In the genomic region with DNA sequence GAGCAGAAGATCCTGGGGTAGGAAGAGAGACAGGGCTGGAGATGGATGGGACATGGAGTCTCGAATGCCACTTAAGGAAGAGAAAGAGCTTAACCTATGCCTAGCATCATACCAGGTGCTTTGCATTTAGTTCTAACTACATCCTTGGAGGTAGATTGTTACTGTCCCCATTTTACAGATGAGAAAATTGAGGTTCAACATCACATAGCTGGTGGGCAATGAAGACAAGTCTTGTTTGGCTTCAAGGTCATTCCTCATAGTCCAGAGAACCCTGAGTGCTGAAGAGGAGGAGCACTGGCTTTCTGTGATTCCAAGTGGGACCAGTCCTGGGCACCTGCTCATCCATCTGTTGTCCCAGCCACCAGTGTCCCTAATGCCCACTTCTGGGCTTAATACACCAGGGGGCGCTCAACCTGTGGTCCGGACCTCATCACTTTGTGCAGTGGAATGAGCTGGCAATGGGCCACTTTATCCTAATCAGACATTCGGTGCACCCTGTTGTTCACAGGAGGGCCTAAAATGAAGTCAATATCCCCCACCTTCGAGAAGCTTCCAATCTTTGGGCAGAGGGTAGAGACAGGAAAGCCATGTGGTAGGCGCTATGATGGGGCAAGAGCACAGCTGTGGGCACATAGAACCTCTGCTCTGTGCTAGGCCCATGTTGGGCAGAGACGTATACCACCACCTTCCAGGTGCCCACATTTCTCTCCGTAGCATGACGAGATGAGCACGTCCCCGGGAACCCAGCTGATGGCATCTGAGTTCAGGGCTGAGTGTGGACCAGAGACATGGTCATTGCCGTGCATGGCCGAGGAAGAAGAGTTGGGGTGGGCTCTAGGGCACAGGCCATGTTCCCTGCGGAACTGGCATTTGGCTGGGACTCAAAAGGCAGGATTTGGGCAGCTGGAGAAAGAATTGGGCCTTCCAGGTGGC, we compare ENCODE assay signal across 8 cellular contexts. TPM values are rescaled to one million over a fixed set of nuclear protein-coding genes. Genes with fewer than 3 reads are reported as not detected.
DNase-seq lines count a peak whose midpoint lies in the region; ATAC-seq, FAIRE-seq and TF ChIP-seq lines count a peak whose summit lies in the region.

No MANE protein-coding gene starts in this region.

- H3K18ac ChIP-seq in H9 (ENCODE audit: insufficient read length, low read depth, low read length), result no peak overlapping the region

- no peak overlapping the region for H3K4me3 Mint-ChIP-seq in H9

- no peak overlapping the region for H2BK120ac ChIP-seq in H9 (ENCODE audit: low read depth, low read length, poor library complexity, severe bottlenecking)

- no peak overlapping the region for H3K4ac ChIP-seq in H9 (ENCODE audit: low read depth, low read length)

- peaks cover 6 to 38% (median 27%) of the 10 kb centered on the region in 11 experiments; a peak in 19 of 22 replicates for H3K36me3 ChIP-seq in BLaER1 treated with 17β-estradiol and CSF1 and Interleukin-3, amounts not matched to agents 10 nM and 100 nM
- peaks cover 13% of the 10 kb centered on the region for H3K36me3 ChIP-seq in bronchial epithelial cell (ENCODE audit: control insufficient read depth, insufficient read depth, low read length)
- no peaks in the 10 kb centered on the region for H3K36me3 ChIP-seq in gastroesophageal sphincter

- no peak overlapping the region for H2AFZ ChIP-seq in H9 (ENCODE audit: low read length)

- H3K27me3 ChIP-seq in BLaER1 treated with 17β-estradiol and CSF1 and Interleukin-3, amounts not matched to agents 10 nM and 100 nM, result no peaks in the 10 kb centered on the region
- H3K27me3 ChIP-seq in H9 (ENCODE audit: insufficient read depth, low read length) (no peaks in the 10 kb centered on the region), bronchial epithelial cell (ENCODE audit: control insufficient read depth, insufficient read depth, low read length) (no peaks in the 10 kb centered on the region), gastroesophageal sphincter (no peaks in the 10 kb centered on the region)

- no peaks in the 10 kb centered on the region for H3K27me3 Mint-ChIP-seq in H9 (ENCODE audit: low read depth)

- no peaks in the 10 kb centered on the region for H3K9me3 Mint-ChIP-seq in H9

- WGBS in H9 (ENCODE audit: extremely low coverage, insufficient read length, low lambda C conversion rate), result no CpG with 5 or more reads among the region's 14 CpGs
- WGBS in gastroesophageal sphincter (ENCODE audit: low coverage in 1 of 2), 2 donors, result 97 to 100% methylated on average over 1 to 3 of the region's 14 CpGs

- peak; percentile 52 for FAIRE-seq in bronchial epithelial cell (lab: Jason Lieb, UNC)

- H3K27ac Mint-ChIP-seq in H9, result peak overlapping the region in 1 of 3 experiments; percentile 71; a peak in 1 of 7 replicates

- peaks cover 9 to 12% of the 10 kb centered on the region in 2 experiments for H3K4me1 Mint-ChIP-seq in H9

- DNase-seq in H9, result peak; percentile 67
- peak; percentile 19 for DNase-seq in T follicular helper cell (ENCODE audit: low read depth)
- DNase-seq in bronchial epithelial cell (ENCODE audit: low read depth), result peak; percentile 26
- peak; percentile 18 for DNase-seq in midbrain (lab: John Stamatoyannopoulos, UW)

- H2AK5ac ChIP-seq in H9 (ENCODE audit: insufficient read length, low read length), result no peak overlapping the region

- H3K79me1 ChIP-seq in H9 (ENCODE audit: insufficient read depth, low read depth, low read length, poor library complexity, severe bottlenecking), result no peaks in the 10 kb centered on the region

- no peak overlapping the region for H2BK20ac ChIP-seq in H9 (ENCODE audit: low read depth, low read length, poor library complexity, severe bottlenecking)

- peaks cover 6 to 37% (median 12%) of the 10 kb centered on the region in 11 experiments; a peak in 13 of 22 replicates for H4K20me1 ChIP-seq in BLaER1 treated with 17β-estradiol and CSF1 and Interleukin-3, amounts not matched to agents 10 nM and 100 nM
- no peaks in the 10 kb centered on the region for H4K20me1 ChIP-seq in H9 (ENCODE audit: control insufficient read depth, insufficient read depth, insufficient read length)

- no peaks in the 10 kb centered on the region for H3K9me3 ChIP-seq in BLaER1 treated with 17β-estradiol and CSF1 and Interleukin-3, amounts not matched to agents 10 nM and 100 nM (replicated peaks in 1 of 11)
- H3K9me3 ChIP-seq in H9 (ENCODE audit: control insufficient read depth, low read depth, low read length) (no peaks in the 10 kb centered on the region), gastroesophageal sphincter (no peaks in the 10 kb centered on the region)

- H3K4me1 ChIP-seq in BLaER1 treated with 17β-estradiol and CSF1 and Interleukin-3, amounts not matched to agents 10 nM and 100 nM, result peaks cover 91 to 95% (median 94%) of the 10 kb centered on the region in 10 experiments
- H3K4me1 ChIP-seq in H9 (ENCODE audit: insufficient read depth, low read length) (no peaks in the 10 kb centered on the region), gastroesophageal sphincter (peaks cover 0 to 23% (median 0%) of the 10 kb centered on the region in 3 donors)

- no peak overlapping the region for H4K91ac ChIP-seq in H9 (ENCODE audit: insufficient read length, low read depth, low read length)

- no peak overlapping the region for H3T11ph ChIP-seq in H9 (ENCODE audit: low read length)

- no peak overlapping the region for H4K8ac ChIP-seq in H9 (replicated peaks; ENCODE audit: insufficient read length, low read depth, low read length)

- no peak overlapping the region for H3K14ac ChIP-seq in H9 (ENCODE audit: insufficient read depth, low read length)

- H4K5ac ChIP-seq in H9 (ENCODE audit: insufficient read length, low read depth, low read length), result no peak overlapping the region

- no peak overlapping the region for H2BK12ac ChIP-seq in H9 (ENCODE audit: insufficient read length, low read depth, low read length)

- no peaks in the 10 kb centered on the region for H3K23me2 ChIP-seq in H9 (ENCODE audit: insufficient read length, low read depth, low read length, poor library complexity, severe bottlenecking)

- no peak for TF ChIP-seq EP300 in gastroesophageal sphincter (IDR thresholded peaks at IDR 0.05)

- peak overlapping the region; percentile 74 to 96 (median 93); a peak in 21 of 22 replicates for H3K9ac ChIP-seq in BLaER1 treated with 17β-estradiol and CSF1 and Interleukin-3, amounts not matched to agents 10 nM and 100 nM
- H3K9ac ChIP-seq in H9 (ENCODE audit: extremely low read depth, insufficient read length, low read length), result no peak overlapping the region

- peak; percentile 80 for TF ChIP-seq CTCF in H9 (conservative IDR thresholded peaks at IDR 0.05)
- peak; percentile 59 for TF ChIP-seq CTCF in bronchial epithelial cell (IDR thresholded peaks at IDR 0.05; ENCODE audit: insufficient read depth, low read length, severe bottlenecking)
- peak in 1 of 4 experiments; percentile 33 for TF ChIP-seq CTCF in gastroesophageal sphincter (IDR thresholded peaks at IDR 0.05)

- no peak overlapping the region for H3K23ac ChIP-seq in H9 (ENCODE audit: insufficient read length, low read depth, low read length)

- H2BK5ac ChIP-seq in H9 (ENCODE audit: insufficient read length, low read length), result no peak overlapping the region

- no peak for TF ChIP-seq POLR2A in gastroesophageal sphincter (IDR thresholded peaks at IDR 0.05)

- H3K27ac ChIP-seq in BLaER1 treated with 17β-estradiol and CSF1 and Interleukin-3, amounts not matched to agents 10 nM and 100 nM, result peak overlapping the region; percentile 88 to 100 (median 99); a peak in 21 of 22 replicates
- H3K27ac ChIP-seq in H9 (ENCODE audit: insufficient read length, low read depth, low read length) (no peak overlapping the region), gastroesophageal sphincter (no peak overlapping the region)

- ATAC-seq in GM18519 (IDR thresholded peaks at IDR 0.05; ENCODE audit: low FRiP score, unreplicated experiment) (no peak), gastroesophageal sphincter (no peak), HG02970 (IDR thresholded peaks at IDR 0.05; ENCODE audit: low FRiP score, unreplicated experiment) (no peak)

- H3K36me3 Mint-ChIP-seq in H9 (ENCODE audit: insufficient read depth in 1 of 3, low read depth in 3 of 3), result peaks cover 2 to 18% (median 5%) of the 10 kb centered on the region in 3 experiments; a peak in 5 of 7 replicates

- H2BK15ac ChIP-seq in H9 (ENCODE audit: low read depth, low read length), result no peak overlapping the region

- no peak overlapping the region for H3K56ac ChIP-seq in H9 (ENCODE audit: insufficient read length, low read depth, low read length)

- peak overlapping the region in 5 of 10 experiments; percentile 40 to 62 (median 45); a peak in 8 of 20 replicates for H3K4me3 ChIP-seq in BLaER1 treated with 17β-estradiol and CSF1 and Interleukin-3, amounts not matched to agents 10 nM and 100 nM
- no peak overlapping the region for H3K4me3 ChIP-seq in bronchial epithelial cell (ENCODE audit: low read depth, low read length)
- no peak overlapping the region for H3K4me3 ChIP-seq in gastroesophageal sphincter

- H3K4me2 ChIP-seq in BLaER1 treated with 17β-estradiol and CSF1 and Interleukin-3, amounts not matched to agents 10 nM and 100 nM, result peak overlapping the region; percentile 96 to 100 (median 99)
- H3K4me2 ChIP-seq in H9 (ENCODE audit: insufficient read depth, insufficient read length, low read length), result no peak overlapping the region

- no peaks in the 10 kb centered on the region; the same call in 1 of the 2 replicates for H3K79me2 ChIP-seq in H9 (ENCODE audit: insufficient read depth, low read length)

RNA-seq across cellular contexts. Expression of a gene that starts 9.2 kb away (rescaled TPM):
- total RNA-seq in H9 (2021) (43.3 and 45.3 TPM in 2 replicates), bronchial epithelial cell (35.5 and 61.3 TPM in 2 replicates), gastroesophageal sphincter (1 to 10 TPM; 3.5 to 8.5 (median 6.2) TPM)

Comparison
In these comparisons a context has a peak if more than half of its experiments do, and no peak if none do; other contexts are left out.
1. H3K27ac ChIP-seq: peak in BLaER1 treated with 17β-estradiol and CSF1 and Interleukin-3, amounts not matched to agents 10 nM and 100 nM (11 of 11); none in H9 (single experiment) and gastroesophageal sphincter (0 of 4).
2. Peak in every context shown above with its lines, with median percentiles within 50 percentile points of each other: DNase-seq.